In genomic region chr5:177089825-177090641, GRCh38 we compare ENCODE assay signal across 1 cellular context.
TF ChIP-seq lines count a peak whose summit lies in the region.

No MANE protein-coding gene starts in this region.

TF ChIP-seq in IMR-90, 13 proteins besides CTCF, POLR2A, EP300 and RAD21:
- TF ChIP-seq CEBPB (IDR thresholded peaks at IDR 0.05; ENCODE audit: low read depth, low read length) (no peak), FOS (IDR thresholded peaks at IDR 0.05; ENCODE audit: low read depth, low read length) (no peak), MAFK (IDR thresholded peaks at IDR 0.05; ENCODE audit: low read depth, low read length) (no peak), MXI1 (IDR thresholded peaks at IDR 0.05; ENCODE audit: borderline replicate concordance, low read depth, low read length) (no peak), RCOR1 (IDR thresholded peaks at IDR 0.05; ENCODE audit: insufficient replicate concordance, low read length) (no peak), ELK1 (IDR thresholded peaks at IDR 0.05; ENCODE audit: borderline replicate concordance, low read depth, low read length) (no peak), NFE2L2 (IDR thresholded peaks at IDR 0.05; ENCODE audit: low read depth, low read length) (no peak), CHD1 (IDR thresholded peaks at IDR 0.05; ENCODE audit: low read depth, low read length) (no peak), BHLHE40 (IDR thresholded peaks at IDR 0.05; ENCODE audit: low read depth, low read length) (no peak), USF2 (IDR thresholded peaks at IDR 0.05; ENCODE audit: low read depth, low read length) (no peak), MAZ (IDR thresholded peaks at IDR 0.05; ENCODE audit: borderline replicate concordance, low read depth, low read length) (no peak), SMC3 (IDR thresholded peaks at IDR 0.05; ENCODE audit: low read depth, low read length) (no peak), RFX5 (IDR thresholded peaks at IDR 0.05; ENCODE audit: low read depth, low read length) (no peak)
